Comparison of ENCODE assay signal across 8 cellular contexts in genomic region chr9:128191406-128192046, GRCh38. TPM values are rescaled to one million over a fixed set of nuclear protein-coding genes. Genes with fewer than 3 reads are reported as not detected.
A peak's percentile ranks its signal among the peaks of the same experiment; 100 is the strongest.
DNase-seq lines count a peak whose midpoint lies in the region; ATAC-seq and TF ChIP-seq lines count a peak whose summit lies in the region.

CIZ1 (minus strand) TSS chr9:128191572; CDS start chr9:128190857, 715 bp downstream.

- H3K4me1 Mint-ChIP-seq in T-cell = peaks cover 29 to 34% (median 29%) of the 10 kb centered on the region in 3 donors

- intact Hi-C loops in left cardiac atrium (cut with DNase I) (no loop called here), uterus (cut with DNase I; ENCODE audit: low total_unique reads) (no loop called here)

- 0 to 1% (median 1%) methylated on average over 64 to 71 of the region's 71 CpGs for WGBS in adipose tissue, 3 donors

- peak; percentile 28 to 53 for TF ChIP-seq POLR2A in uterus (IDR thresholded peaks at IDR 0.05)

- peak within 1 kb of the TSS; percentile 85 to 89 for H3K4me3 ChIP-seq in uterus

- H3K27ac Mint-ChIP-seq in T-cell = peak within 1 kb of the TSS; percentile 84 to 87

- DNase-seq in Daoy (ENCODE audit: low read depth) (peak; percentile 89), LHCN-M2 (ENCODE audit: low read depth) (peak; percentile 68), T-cell (peak; percentile 27 to 77 (median 57)), left cardiac atrium (peak; percentile 86), pulmonary artery endothelial cell (ENCODE audit: low read depth, low spot score) (peak; percentile 52), uterus (peak; percentile 72 to 76)

- H3K36me3 ChIP-seq in uterus = no peaks in the 10 kb centered on the region

- POLR2A ChIA-PET in T-cell (lab: Charles Lee) = interaction anchor here in 1 of 2 donors (0.6 kb wide), 1 partner anchor 96 kb away, joined by 3 read pairs; no protein-coding TSS in a partner anchor

- H3K27me3 ChIP-seq in uterus = no peaks in the 10 kb centered on the region

- H3K4me1 ChIP-seq in uterus = peaks cover 0 to 6% of the 10 kb centered on the region in 2 donors

- CTCF ChIA-PET in T-cell (lab: Charles Lee) = interaction anchor here in 1 of 2 donors (0.7 to 1.1 kb wide), 3 partner anchors 13 to 33 kb away, joined by 3 to 6 read pairs (median 3); partner anchors contain the start of gene BBLN

- no peaks in the 10 kb centered on the region for H3K9me3 ChIP-seq in uterus

- peak within 1 kb of the TSS; percentile 76 for H3K27ac ChIP-seq in adipose tissue (ENCODE audit: low read depth, low read length)
- peak within 1 kb of the TSS; percentile 89 to 91 for H3K27ac ChIP-seq in uterus

- H3K4me3 Mint-ChIP-seq in T-cell = peak within 1 kb of the TSS; percentile 88 to 94 (median 91)

- no peaks in the 10 kb centered on the region for H3K9me3 Mint-ChIP-seq in T-cell

- no peaks in the 10 kb centered on the region for H3K27me3 Mint-ChIP-seq in T-cell

- peak; percentile 59 to 92 (median 91) for TF ChIP-seq CTCF in uterus (IDR thresholded peaks at IDR 0.05)

- H3K36me3 Mint-ChIP-seq in T-cell = peaks cover 17% of the 10 kb centered on the region

- ATAC-seq in GM21619 (IDR thresholded peaks at IDR 0.05; ENCODE audit: unreplicated experiment) = peak; percentile 76
- ATAC-seq in T-cell (replicated peaks in 1 of 4) = peak; percentile 92 to 97 (median 93)
- ATAC-seq in left cardiac atrium = peak; percentile 90 to 97

RNA-seq across cellular contexts. Expression of gene CIZ1, which starts in this region (rescaled TPM):
- 35.8 and 36.2 TPM in 2 replicates for total RNA-seq in Daoy (2014; rRNA removed; shearing (Covaris generic))
- 43.8 and 57.0 TPM in 2 replicates for total RNA-seq in LHCN-M2 (2014; rRNA removed)
- 111 TPM for polyA plus RNA-seq in LHCN-M2 (2012)
- total RNA-seq in T-cell = 100 to 1,000 TPM; 143 to 163 (median 150) TPM
- 10 to 100 TPM; 56.6 to 69.7 (median 57.0) TPM for polyA plus RNA-seq in adipose tissue
- total RNA-seq in left cardiac atrium = 10 to 100 TPM; 67.1 to 68.5 TPM
- 18.5 and 24.5 TPM in 2 replicates for total RNA-seq in pulmonary artery endothelial cell
- total RNA-seq in uterus = 100 to 1,000 TPM in 1 of 4 donors, 10 to 100 TPM in 3; 31.3 to 151 (median 52.6) TPM

Comparison
In these comparisons a context has a peak if more than half of its experiments do, and no peak if none do; other contexts are left out.
1. Peak in every context shown above with its lines: DNase-seq, ATAC-seq, H3K4me3 ChIP-seq and H3K27ac ChIP-seq.